In genomic region chr19:44024900-44025216, GRCh38 we compare ENCODE assay signal across 9 cellular contexts. TPM values are rescaled to one million over a fixed set of nuclear protein-coding genes. Genes with fewer than 3 reads are reported as not detected.
DNase-seq lines count a peak whose midpoint lies in the region; ATAC-seq, FAIRE-seq and TF ChIP-seq lines count a peak whose summit lies in the region.
"Had no signal": no experiment of that assay in that cellular context is flagged by ENCODE, and none has a peak within 500 bp of the region (broad histone marks: within the 10 kb centered on the region; RNA-seq: fewer than 3 reads in every experiment).

No MANE protein-coding gene starts in this region.

- intact Hi-C loops in CD14-positive monocyte (cut with micrococcal nuclease), result loop anchor here in 1 of 2 donors (1.0 to 2.0 kb wide), 2 partner anchors 22 to 69 kb away; partner anchors contain the start of genes ZNF224 and ZNF230

- no peak overlapping the region for H2AK5ac ChIP-seq in H1 (ENCODE audit: low read depth, low read length)

- WGBS in H1 (ENCODE audit: extremely low coverage in 1 of 2, insufficient coverage in 1 of 2, insufficient read length in 1 of 2, insufficient replicate concordance in 2 of 2, low coverage in 1 of 2, low lambda C conversion rate in 2 of 2, missing lambda C conversion rate in 1 of 2), 2 experiments, result 43% methylated on average over 4 of the region's 4 CpGs; no CpG with 5 or more reads in 1 of the 2 experiments

- H3K36me3 Mint-ChIP-seq in CD14-positive monocyte (peaks cover 26 to 29% of the 10 kb centered on the region in 2 donors), neural progenitor cell (peaks cover 27% of the 10 kb centered on the region)

- CTCF ChIA-PET in H1 (lab: Charles Lee; ENCODE audit: partially characterized antibody), result no interaction called here

- H4K8ac ChIP-seq in H1 (ENCODE audit: extremely low read depth, insufficient read depth, low read length), result no peak overlapping the region

- H3K9me3 ChIP-seq in MG63, result peaks cover 22% of the 10 kb centered on the region
- no peaks in the 10 kb centered on the region; a peak in 1 of 4 replicates for H3K9me3 ChIP-seq in H1 (ENCODE audit: insufficient read depth in 2 of 2, low read depth in 1 of 2, low read length in 1 of 2)
- H3K9me3 ChIP-seq in neural progenitor cell (ENCODE audit: low read depth), result no peaks in the 10 kb centered on the region

- H3K27ac Mint-ChIP-seq in CD14-positive monocyte (peak overlapping the region in 6 of 7 donors; percentile 81 to 94 (median 89)), neural progenitor cell (peak overlapping the region; percentile 80)

- H3K9ac ChIP-seq in H1 (replicated peaks in 1 of 4; ENCODE audit: extremely low read depth in 1 of 4, low read depth in 3 of 4, low read length in 3 of 4) (peak overlapping the region in 2 of 4 experiments; percentile 43 to 70; a peak in 3 of 7 replicates), neural progenitor cell (no peak overlapping the region)

- H4K91ac ChIP-seq in H1 (replicated peaks; ENCODE audit: insufficient read length, low read length), result no peak overlapping the region

- H2BK12ac ChIP-seq in H1 (ENCODE audit: low read depth, low read length), result no peak overlapping the region; the same call in 1 of the 2 replicates

- peak overlapping the region; percentile 32 for H3K4ac ChIP-seq in H1 (replicated peaks; ENCODE audit: insufficient read length, low read depth, low read length)

- H2AFZ ChIP-seq in H1 (ENCODE audit: low read length) (peak overlapping the region; percentile 100), neural progenitor cell (replicated peaks) (peak overlapping the region; percentile 100)

- no peak overlapping the region for H2BK15ac ChIP-seq in H1 (ENCODE audit: low read length)

- peak overlapping the region; percentile 11 for H4K5ac ChIP-seq in H1 (ENCODE audit: insufficient read length, low read depth, low read length)

- H3K4me3 Mint-ChIP-seq in CD14-positive monocyte (peak overlapping the region; percentile 97 to 98), neural progenitor cell (peak overlapping the region; percentile 99)

- no peaks in the 10 kb centered on the region for H3K27me3 ChIP-seq in MG63
- no peaks in the 10 kb centered on the region for H3K27me3 ChIP-seq in H1 (replicated peaks in 1 of 4; ENCODE audit: control insufficient read depth in 3 of 4, extremely low read depth in 1 of 4, insufficient read depth in 3 of 4, low read length in 3 of 4)
- H3K27me3 ChIP-seq in neural progenitor cell, result peaks cover 26% of the 10 kb centered on the region

- no peak for TF ChIP-seq RAD21 in H1 (IDR thresholded peaks at IDR 0.05 in 1 of 2, conservative IDR thresholded peaks at IDR 0.05 in 1 of 2; ENCODE audit: low read depth in 2 of 2, low read length in 2 of 2)

- peak overlapping the region; percentile 76 to 86 for H3K4me2 ChIP-seq in H1 (ENCODE audit: insufficient read depth in 1 of 2, low read depth in 2 of 2, low read length in 2 of 2)
- H3K4me2 ChIP-seq in neural progenitor cell, result peak overlapping the region; percentile 86

- no peak for TF ChIP-seq CTCF in CD14-positive monocyte (IDR thresholded peaks at IDR 0.05)
- TF ChIP-seq CTCF in H1 (IDR thresholded peaks at IDR 0.05; ENCODE audit: control extremely low read depth in 1 of 3, insufficient read depth in 1 of 3, low read depth in 1 of 3, low read length in 3 of 3), result no peak
- no peak for TF ChIP-seq CTCF in neural progenitor cell (IDR thresholded peaks at IDR 0.05)

- no peak overlapping the region for H3K18ac ChIP-seq in H1 (ENCODE audit: extremely low read depth, low read length)

- POLR2A ChIA-PET in H1 (lab: Charles Lee; ENCODE audit: partially characterized antibody), result interaction anchor here (2.1 kb wide), 1 partner anchor 26 kb away, joined by 11 read pairs; the partner anchor contains the start of gene ZNF223

- H3K79me2 ChIP-seq in H1 (ENCODE audit: control insufficient read depth in 1 of 2, insufficient read depth in 2 of 2, low read length in 2 of 2) (peaks cover 0 to 4% of the 10 kb centered on the region in 2 experiments; a peak in 2 of 4 replicates), neural progenitor cell (ENCODE audit: low read depth) (peaks cover 8% of the 10 kb centered on the region)

- H3K36me3 ChIP-seq in MG63, result peaks cover 25% of the 10 kb centered on the region
- peaks cover 3 to 29% (median 18%) of the 10 kb centered on the region in 4 experiments; a peak in 6 of 8 replicates for H3K36me3 ChIP-seq in H1 (ENCODE audit: control insufficient read depth in 2 of 4, insufficient read depth in 4 of 4, low read length in 3 of 4)
- peaks cover 21% of the 10 kb centered on the region for H3K36me3 ChIP-seq in neural progenitor cell

- H3K4me1 ChIP-seq in H1 (replicated peaks in 1 of 4; ENCODE audit: control insufficient read depth in 3 of 4, insufficient read depth in 4 of 4, low read length in 3 of 4), result no peaks in the 10 kb centered on the region
- H3K4me1 ChIP-seq in neural progenitor cell, result peaks cover 6% of the 10 kb centered on the region

- no peak overlapping the region for H2BK5ac ChIP-seq in H1 (ENCODE audit: low read depth, low read length)

- H3K79me1 ChIP-seq in H1 (ENCODE audit: low read depth, low read length), result peaks cover 4% of the 10 kb centered on the region

- no peak overlapping the region for H3K23ac ChIP-seq in H1 (ENCODE audit: insufficient read length)

- no peak for TF ChIP-seq POLR2A in H1 (IDR thresholded peaks at IDR 0.05; ENCODE audit: control extremely low read depth in 1 of 2, low read depth in 2 of 2, low read length in 2 of 2)

- no peak overlapping the region for H3K14ac ChIP-seq in H1 (ENCODE audit: insufficient read length)

- DNase-seq in CD14-positive monocyte (ENCODE audit: low spot score) (no peak), MG63 (no peak), H1 (ENCODE audit: low read depth in 1 of 2, low spot score in 2 of 2) (no peak), neural progenitor cell (ENCODE audit: low spot score) (no peak), GDM1 (lab: John Stamatoyannopoulos, UW) (no peak), SK-N-DZ (ENCODE audit: low spot score) (no peak), HPDE6-E6E7 (ENCODE audit: extremely low spot score) (no peak)

- H3F3A ChIP-seq in neural progenitor cell (ENCODE audit: low read depth), result no peaks in the 10 kb centered on the region

- H3K4me3 ChIP-seq in MG63 (peak overlapping the region; percentile 74), H1 (ENCODE audit: extremely low read depth in 1 of 4, insufficient read depth in 2 of 4, low read depth in 3 of 4, low read length in 4 of 4) (peak overlapping the region; percentile 71 to 95 (median 84)), neural progenitor cell (peak overlapping the region; percentile 71)

- peaks cover 1 to 4% (median 2%) of the 10 kb centered on the region in 3 donors for H3K27me3 Mint-ChIP-seq in CD14-positive monocyte (ENCODE audit: low read depth in 3 of 3)
- H3K27me3 Mint-ChIP-seq in neural progenitor cell (ENCODE audit: insufficient read depth, low read depth), result no peaks in the 10 kb centered on the region

- peaks cover 4% of the 10 kb centered on the region; the same call in 1 of the 2 replicates for H3K23me2 ChIP-seq in H1 (ENCODE audit: low read depth, low read length)

- no peak for TF ChIP-seq EP300 in H1 (IDR thresholded peaks at IDR 0.05; ENCODE audit: borderline replicate concordance in 1 of 2, low read depth in 2 of 2, low read length in 2 of 2)

- H3K27ac ChIP-seq in H1 (ENCODE audit: low read depth, low read length), result no peak overlapping the region
- H3K27ac ChIP-seq in neural progenitor cell, result no peak overlapping the region

- H4K20me1 ChIP-seq in H1 (replicated peaks in 1 of 2; ENCODE audit: control insufficient read depth in 1 of 2, insufficient read depth in 2 of 2, low read length in 2 of 2), result no peaks in the 10 kb centered on the region
- H4K20me1 ChIP-seq in neural progenitor cell (ENCODE audit: low read depth), result no peaks in the 10 kb centered on the region

- no peak overlapping the region for H3K56ac ChIP-seq in H1 (replicated peaks; ENCODE audit: insufficient read length, low read depth, low read length)

- no peak overlapping the region for H2BK20ac ChIP-seq in H1 (ENCODE audit: low read length)

- H3K4me1 Mint-ChIP-seq in CD14-positive monocyte, result peaks cover 17% of the 10 kb centered on the region
- H3K4me1 Mint-ChIP-seq in neural progenitor cell, result peaks cover 10% of the 10 kb centered on the region

- H3K9me3 Mint-ChIP-seq in CD14-positive monocyte (peaks cover 13 to 61% (median 34%) of the 10 kb centered on the region in 7 donors), neural progenitor cell (peaks cover 10% of the 10 kb centered on the region)

- ATAC-seq in GM18868 (IDR thresholded peaks at IDR 0.05; ENCODE audit: unreplicated experiment), result no peak

- H2BK120ac ChIP-seq in H1 (replicated peaks; ENCODE audit: low read depth, low read length), result no peak overlapping the region

- FAIRE-seq in H1 (lab: Jason Lieb, UNC), result no peak

RNA-seq across cellular contexts. Expression of gene ZNF222, which starts 0.3 kb away (rescaled TPM):
- polyA plus RNA-seq in CD14-positive monocyte (1 to 10 TPM; 1.0 to 1.1 TPM), H1 (2011; rRNA removed) (0.75 and 1.7 TPM in 2 replicates)
- total RNA-seq in MG63 (2014; rRNA removed; shearing (Covaris generic); ENCODE audit: low replicate concordance), result 2.2 and 9.1 TPM in 2 replicates
- 3.4 and 3.8 TPM in 2 replicates for total RNA-seq in H1 (2021; fragmentation: NEBNext Ultra II Directional; extraction: Animal tissue kit (Norgen Biotek cat#: 25700))
- 2.5 TPM for polyA plus RNA-seq in H1 (2011; cell fraction: cytosol; rRNA removed)
- 1.7 TPM for polyA plus RNA-seq in H1 (2011; cell fraction: nucleus; rRNA removed)
- 2.7 to 6.2 TPM (median 3.2 TPM) in 4 replicates for polyA plus RNA-seq in H1 (2012, experiment 1 of 2)
- 0.55 TPM for polyA plus RNA-seq in H1 (2012, experiment 2 of 2)
- 2.7 TPM for polyA plus RNA-seq in H1 (2013, experiment 1 of 2)
- polyA plus RNA-seq in H1 (2013, experiment 2 of 2), result 3.7 TPM
- 2.5 TPM in 2 replicates for polyA minus RNA-seq in H1 (2011; rRNA and poly(A)+ RNA removed)
- polyA minus RNA-seq in H1 (2011; cell fraction: cytosol; rRNA and poly(A)+ RNA removed), result 1.8 TPM
- polyA minus RNA-seq in H1 (2011; cell fraction: nucleus; rRNA and poly(A)+ RNA removed), result 0.90 TPM
- total RNA-seq in neural progenitor cell (ENCODE audit: low replicate concordance), result 8.0 and 12.9 TPM in 2 replicates
- 5.2 and 5.6 TPM in 2 replicates for polyA plus RNA-seq in SK-N-DZ (2014; cell fraction: cytosol; rRNA removed)
- polyA plus RNA-seq in SK-N-DZ (2014; cell fraction: nucleus; rRNA removed), result 7.4 and 8.8 TPM in 2 replicates

RNA-seq across cellular contexts. Expression of gene ZNF230, which starts 22.1 kb away (rescaled TPM):
- polyA plus RNA-seq in CD14-positive monocyte, result 1 to 10 TPM; 1.0 to 1.3 TPM
- 1.2 and 3.9 TPM in 2 replicates for total RNA-seq in MG63 (2014; rRNA removed; shearing (Covaris generic); ENCODE audit: low replicate concordance)
- 2.5 and 3.6 TPM in 2 replicates for total RNA-seq in H1 (2021; fragmentation: NEBNext Ultra II Directional; extraction: Animal tissue kit (Norgen Biotek cat#: 25700))
- 1.1 and 1.5 TPM in 2 replicates for polyA plus RNA-seq in H1 (2011; rRNA removed)
- polyA plus RNA-seq in H1 (2011; cell fraction: cytosol; rRNA removed), result 1.7 TPM
- 0.94 TPM for polyA plus RNA-seq in H1 (2011; cell fraction: nucleus; rRNA removed)
- 2.6 to 3.3 TPM (median 3.0 TPM) in 4 replicates for polyA plus RNA-seq in H1 (2012, experiment 1 of 2)
- 0.21 TPM for polyA plus RNA-seq in H1 (2012, experiment 2 of 2)
- 1.7 TPM for polyA plus RNA-seq in H1 (2013, experiment 1 of 2)
- polyA plus RNA-seq in H1 (2013, experiment 2 of 2), result 1.6 TPM
- polyA minus RNA-seq in H1 (2011; rRNA and poly(A)+ RNA removed), result 2.5 and 4.2 TPM in 2 replicates
- polyA minus RNA-seq in H1 (2011; cell fraction: cytosol; rRNA and poly(A)+ RNA removed), result 1.5 TPM
- polyA minus RNA-seq in H1 (2011; cell fraction: nucleus; rRNA and poly(A)+ RNA removed), result 1.8 TPM
- 3.9 and 4.7 TPM in 2 replicates for total RNA-seq in neural progenitor cell (ENCODE audit: low replicate concordance)
- polyA plus RNA-seq in SK-N-DZ (2014; cell fraction: cytosol; rRNA removed), result 3.3 and 3.5 TPM in 2 replicates
- polyA plus RNA-seq in SK-N-DZ (2014; cell fraction: nucleus; rRNA removed), result 3.2 and 4.6 TPM in 2 replicates

RNA-seq across cellular contexts. Expression of gene ZNF223, which starts 27.0 kb away (rescaled TPM):
- 1 to 10 TPM; 1.1 to 1.2 TPM for polyA plus RNA-seq in CD14-positive monocyte
- total RNA-seq in MG63 (2014; rRNA removed; shearing (Covaris generic); ENCODE audit: low replicate concordance), result 0.63 and 2.9 TPM in 2 replicates
- total RNA-seq in H1 (2021; fragmentation: NEBNext Ultra II Directional; extraction: Animal tissue kit (Norgen Biotek cat#: 25700)), result 3.9 and 4.3 TPM in 2 replicates
- polyA plus RNA-seq in H1 (2011; rRNA removed), result 1.0 and 1.7 TPM in 2 replicates
- 3.2 TPM for polyA plus RNA-seq in H1 (2011; cell fraction: cytosol; rRNA removed)
- polyA plus RNA-seq in H1 (2011; cell fraction: nucleus; rRNA removed), result 3.1 TPM
- 3.3 to 4.6 TPM (median 3.8 TPM) in 4 replicates for polyA plus RNA-seq in H1 (2012, experiment 1 of 2)
- polyA plus RNA-seq in H1 (2012, experiment 2 of 2), result 0.50 TPM
- polyA plus RNA-seq in H1 (2013, experiment 1 of 2), result 3.5 TPM
- polyA plus RNA-seq in H1 (2013, experiment 2 of 2), result 3.6 TPM
- polyA minus RNA-seq in H1 (2011; rRNA and poly(A)+ RNA removed), result 6.8 and 8.0 TPM in 2 replicates
- 2.0 TPM for polyA minus RNA-seq in H1 (2011; cell fraction: cytosol; rRNA and poly(A)+ RNA removed)
- 2.4 TPM for polyA minus RNA-seq in H1 (2011; cell fraction: nucleus; rRNA and poly(A)+ RNA removed)
- 12.2 and 21.1 TPM in 2 replicates for total RNA-seq in neural progenitor cell (ENCODE audit: low replicate concordance)
- polyA plus RNA-seq in SK-N-DZ (2014; cell fraction: cytosol; rRNA removed), result 4.3 and 10.9 TPM in 2 replicates
- polyA plus RNA-seq in SK-N-DZ (2014; cell fraction: nucleus; rRNA removed), result 7.2 and 11.9 TPM in 2 replicates
- total RNA-seq: T-helper 1 cell treated with Interleukin-12 subunit alpha and Interleukin-12 subunit beta and Interleukin-4 antibody, amounts not matched to agents 30 ng/mL and 1 ng/mL, for 36 hours had no signal

RNA-seq across cellular contexts. Expression of gene ZNF155, which starts 40.9 kb away (rescaled TPM):
- 1 to 10 TPM; 1.2 to 1.4 TPM for polyA plus RNA-seq in CD14-positive monocyte
- 2.3 and 4.5 TPM in 2 replicates for total RNA-seq in MG63 (2014; rRNA removed; shearing (Covaris generic); ENCODE audit: low replicate concordance)
- 8.6 and 9.0 TPM in 2 replicates for total RNA-seq in H1 (2021; fragmentation: NEBNext Ultra II Directional; extraction: Animal tissue kit (Norgen Biotek cat#: 25700))
- 2.0 and 3.1 TPM in 2 replicates for polyA plus RNA-seq in H1 (2011; rRNA removed)
- polyA plus RNA-seq in H1 (2011; cell fraction: cytosol; rRNA removed), result 5.3 TPM
- polyA plus RNA-seq in H1 (2011; cell fraction: nucleus; rRNA removed), result 2.7 TPM
- 5.1 to 7.7 TPM (median 6.4 TPM) in 4 replicates for polyA plus RNA-seq in H1 (2012, experiment 1 of 2)
- polyA plus RNA-seq in H1 (2012, experiment 2 of 2), result 0.47 TPM
- 6.0 TPM for polyA plus RNA-seq in H1 (2013, experiment 1 of 2)
- 5.4 TPM for polyA plus RNA-seq in H1 (2013, experiment 2 of 2)
- polyA minus RNA-seq in H1 (2011; rRNA and poly(A)+ RNA removed), result 5.3 and 6.9 TPM in 2 replicates
- 3.8 TPM for polyA minus RNA-seq in H1 (2011; cell fraction: cytosol; rRNA and poly(A)+ RNA removed)
- 10.1 TPM for polyA minus RNA-seq in H1 (2011; cell fraction: nucleus; rRNA and poly(A)+ RNA removed)
- total RNA-seq in neural progenitor cell (ENCODE audit: low replicate concordance), result 13.5 and 20.2 TPM in 2 replicates
- 5.2 and 6.4 TPM in 2 replicates for polyA plus RNA-seq in SK-N-DZ (2014; cell fraction: cytosol; rRNA removed)
- polyA plus RNA-seq in SK-N-DZ (2014; cell fraction: nucleus; rRNA removed), result 9.8 and 10.3 TPM in 2 replicates

RNA-seq across cellular contexts. Expression of gene ZNF284, which starts 47.1 kb away (rescaled TPM):
- polyA plus RNA-seq in CD14-positive monocyte, result under 1 TPM; 0.04 to 0.13 TPM
- 1.4 and 1.7 TPM in 2 replicates for total RNA-seq in MG63 (2014; rRNA removed; shearing (Covaris generic); ENCODE audit: low replicate concordance)
- 3.4 and 3.5 TPM in 2 replicates for total RNA-seq in H1 (2021; fragmentation: NEBNext Ultra II Directional; extraction: Animal tissue kit (Norgen Biotek cat#: 25700))
- polyA plus RNA-seq in H1 (2011; rRNA removed), result 0.77 and 1.1 TPM in 2 replicates
- 1.1 TPM for polyA plus RNA-seq in H1 (2011; cell fraction: cytosol; rRNA removed)
- polyA plus RNA-seq in H1 (2011; cell fraction: nucleus; rRNA removed), result 0.68 TPM
- 0.94 to 1.1 TPM (median 0.98 TPM) in 4 replicates for polyA plus RNA-seq in H1 (2012, experiment 1 of 2)
- 0.20 TPM for polyA plus RNA-seq in H1 (2012, experiment 2 of 2)
- polyA plus RNA-seq in H1 (2013, experiment 1 of 2), result 1.8 TPM
- 1.7 TPM for polyA plus RNA-seq in H1 (2013, experiment 2 of 2)
- polyA minus RNA-seq in H1 (2011; rRNA and poly(A)+ RNA removed), result 2.7 and 3.5 TPM in 2 replicates
- polyA minus RNA-seq in H1 (2011; cell fraction: cytosol; rRNA and poly(A)+ RNA removed), result 2.3 TPM
- polyA minus RNA-seq in H1 (2011; cell fraction: nucleus; rRNA and poly(A)+ RNA removed), result 1.00 TPM
- 4.0 and 5.6 TPM in 2 replicates for total RNA-seq in neural progenitor cell (ENCODE audit: low replicate concordance)
- polyA plus RNA-seq in SK-N-DZ (2014; cell fraction: cytosol; rRNA removed), result 2.7 and 3.9 TPM in 2 replicates
- 2.3 TPM in 2 replicates for polyA plus RNA-seq in SK-N-DZ (2014; cell fraction: nucleus; rRNA removed)
